36 cellular contexts compared by ENCODE assay signal in genomic region chr4:117264072-117264471, GRCh38.
"Had no signal": no experiment of that assay in that cellular context is flagged by ENCODE, and none has a peak within 500 bp of the region (broad histone marks: within the 10 kb centered on the region; RNA-seq: fewer than 3 reads in every experiment).

No MANE protein-coding gene starts in this region.

- H3K36me3 Mint-ChIP-seq: activated CD4-positive, alpha-beta memory T cell treated with anti-CD3 and anti-CD28 coated beads for 36 hours; activated naive CD4-positive, alpha-beta T cell treated with anti-CD3 and anti-CD28 coated beads, Interleukin-2, amount 50 U/mL, for 72 hours; activated naive CD8-positive, alpha-beta T cell treated with anti-CD3 and anti-CD28 coated beads for 36 hours had no signal

- H3K4me1 ChIP-seq: adrenal gland, body of pancreas, breast epithelium had no signal

- H3K36me3 ChIP-seq: adrenal gland, brain microvascular endothelial cell, breast epithelium had no signal

- H3K4me3 Mint-ChIP-seq: activated B cell treated with CpG ODN at 0.5 μM for 24 hours; activated CD4-positive, alpha-beta memory T cell treated with anti-CD3 and anti-CD28 coated beads for 36 hours; activated CD4-positive, alpha-beta T cell treated with anti-CD3 and anti-CD28 coated beads, Interleukin-2, amount 10 ng/mL, durations not matched to agents 24 days and 14 days; activated CD8-positive, alpha-beta T cell treated with anti-CD3 and anti-CD28 coated beads for 36 hours; activated naive CD4-positive, alpha-beta T cell treated with anti-CD3 and anti-CD28 coated beads for 36 hours; activated naive CD8-positive, alpha-beta T cell treated with anti-CD3 and anti-CD28 coated beads for 36 hours; activated T-cell treated with anti-CD3 and anti-CD28 coated beads, Interleukin-2, amount 50 U/mL, for 4 hours; activated T-cell treated with anti-CD3 and anti-CD28 coated beads, Interleukin-2, amount 50 U/mL, for 72 hours; activated T-helper 1 cell treated with anti-CD3 and anti-CD28 coated beads, Interleukin-12 subunit alpha, Interleukin-12 subunit beta, Interleukin-2, Interleukin-4 antibody, amounts not matched to agents 30 ng/mL and 10 ng/mL and 1 ng/mL, durations not matched to agents 14 hours and 24 hours and 36 hours; activated T-helper 17 cell treated with anti-CD3 and anti-CD28 coated beads, Interleukin-2, amount 50 U/mL, for 72 hours; T-helper 1 cell treated with Interleukin-12 subunit alpha and Interleukin-12 subunit beta and Interleukin-4 antibody, amounts not matched to agents 30 μg/mL and 1 μg/mL, for 36 hours; T-helper 2 cell treated with Interferon-gamma antibody and Interleukin-4, amounts not matched to agents 5 μg/mL and 100 μg/mL, for 36 hours had no signal

- H3K27me3 Mint-ChIP-seq: activated B cell treated with CpG ODN at 0.5 μM for 24 hours; activated CD4-positive, alpha-beta memory T cell treated with anti-CD3 and anti-CD28 coated beads for 36 hours; activated CD4-positive, alpha-beta T cell treated with anti-CD3 and anti-CD28 coated beads, Interleukin-2, amount 10 ng/mL, durations not matched to agents 24 days and 14 days; activated CD8-positive, alpha-beta T cell treated with anti-CD3 and anti-CD28 coated beads for 36 hours; activated naive CD8-positive, alpha-beta T cell treated with anti-CD3 and anti-CD28 coated beads for 36 hours; activated T-helper 17 cell treated with anti-CD3 and anti-CD28 coated beads, Interleukin-2, amount 50 U/mL, for 72 hours had no signal

- H3K27ac ChIP-seq: adrenal gland, body of pancreas, brain microvascular endothelial cell, breast epithelium, VCaP had no signal

- ATAC-seq: activated CD8-positive, alpha-beta T cell treated with anti-CD3 and anti-CD28 coated beads for 36 hours; activated naive CD4-positive, alpha-beta T cell treated with anti-CD3 and anti-CD28 coated beads, Interleukin-2, amount 50 U/mL, for 72 hours; activated T-cell treated with anti-CD3 and anti-CD28 coated beads, Interleukin-2, amount 50 U/mL, for 4 hours; activated T-cell treated with anti-CD3 and anti-CD28 coated beads, Interleukin-2, amount 50 U/mL, for 72 hours; activated T-helper 17 cell treated with anti-CD3 and anti-CD28 coated beads, Interleukin-2, amount 50 U/mL, for 72 hours; body of pancreas had no signal

- H3K4me1 Mint-ChIP-seq: activated B cell treated with CpG ODN at 0.5 μM for 24 hours; activated CD4-positive, alpha-beta T cell treated with anti-CD3 and anti-CD28 coated beads, Interleukin-2, amount 10 ng/mL, durations not matched to agents 24 days and 14 days; activated naive CD8-positive, alpha-beta T cell treated with anti-CD3 and anti-CD28 coated beads for 36 hours; activated T-helper 17 cell treated with anti-CD3 and anti-CD28 coated beads, Interleukin-2, amount 50 U/mL, for 72 hours had no signal

- H3K9me3 ChIP-seq: adrenal gland, body of pancreas, breast epithelium had no signal

- H3K27ac Mint-ChIP-seq: activated B cell treated with CpG ODN at 0.5 μM for 24 hours; activated CD4-positive, alpha-beta memory T cell treated with anti-CD3 and anti-CD28 coated beads for 36 hours; activated CD4-positive, alpha-beta T cell treated with anti-CD3 and anti-CD28 coated beads, Interleukin-2, amount 10 ng/mL, durations not matched to agents 24 days and 14 days; activated CD8-positive, alpha-beta T cell treated with anti-CD3 and anti-CD28 coated beads for 36 hours; activated naive CD4-positive, alpha-beta T cell treated with anti-CD3 and anti-CD28 coated beads for 36 hours; activated naive CD4-positive, alpha-beta T cell treated with anti-CD3 and anti-CD28 coated beads, Interleukin-2, amount 50 U/mL, for 72 hours; activated naive CD8-positive, alpha-beta T cell treated with anti-CD3 and anti-CD28 coated beads for 36 hours; activated T-cell treated with anti-CD3 and anti-CD28 coated beads, Interleukin-2, amount 50 U/mL, for 72 hours; activated T-helper 1 cell treated with anti-CD3 and anti-CD28 coated beads, Interleukin-12 subunit alpha, Interleukin-12 subunit beta, Interleukin-2, Interleukin-4 antibody, amounts not matched to agents 30 ng/mL and 10 ng/mL and 1 ng/mL, durations not matched to agents 14 hours and 24 hours and 36 hours; activated T-helper 17 cell treated with anti-CD3 and anti-CD28 coated beads, Interleukin-2, amount 50 U/mL, for 72 hours; T-helper 1 cell treated with Interleukin-12 subunit alpha and Interleukin-12 subunit beta and Interleukin-4 antibody, amounts not matched to agents 30 μg/mL and 1 μg/mL, for 36 hours; T-helper 2 cell treated with Interferon-gamma antibody and Interleukin-4, amounts not matched to agents 5 μg/mL and 100 μg/mL, for 36 hours had no signal

- H3K9me3 Mint-ChIP-seq: activated CD4-positive, alpha-beta T cell treated with anti-CD3 and anti-CD28 coated beads, Interleukin-2, amount 10 ng/mL, durations not matched to agents 24 days and 14 days; activated CD8-positive, alpha-beta T cell treated with anti-CD3 and anti-CD28 coated beads for 36 hours; activated naive CD4-positive, alpha-beta T cell treated with anti-CD3 and anti-CD28 coated beads for 36 hours; activated naive CD8-positive, alpha-beta T cell treated with anti-CD3 and anti-CD28 coated beads for 36 hours; activated T-helper 1 cell treated with anti-CD3 and anti-CD28 coated beads, Interleukin-12 subunit alpha, Interleukin-12 subunit beta, Interleukin-2, Interleukin-4 antibody, amounts not matched to agents 30 ng/mL and 10 ng/mL and 1 ng/mL, durations not matched to agents 14 hours and 24 hours and 36 hours; T-helper 1 cell treated with Interleukin-12 subunit alpha and Interleukin-12 subunit beta and Interleukin-4 antibody, amounts not matched to agents 30 μg/mL and 1 μg/mL, for 36 hours; T-helper 2 cell treated with Interferon-gamma antibody and Interleukin-4, amounts not matched to agents 5 μg/mL and 100 μg/mL, for 36 hours had no signal

- FAIRE-seq: astrocyte, TTC549 had no signal

- H3K4me3 ChIP-seq: adrenal gland, body of pancreas, breast epithelium had no signal

- DNase-seq: activated B cell treated with CpG ODN at 0.5 μM for 24 hours; activated CD4-positive, alpha-beta memory T cell treated with anti-CD3 and anti-CD28 coated beads for 36 hours; activated CD4-positive, alpha-beta T cell treated with anti-CD3 and anti-CD28 coated beads for 4 hours; activated CD4-positive, alpha-beta T cell treated with anti-CD3 and anti-CD28 coated beads, Interleukin-2, amount 10 ng/mL, durations not matched to agents 24 days and 14 days; activated CD4-positive, alpha-beta T cell treated with anti-CD3 and anti-CD28 coated beads, Interleukin-2, amount 50 U/mL, for 1 hour; activated CD4-positive, alpha-beta T cell treated with anti-CD3 and anti-CD28 coated beads, Interleukin-2, amount 50 U/mL, for 4 hours; activated CD4-positive, CD25-positive, alpha-beta regulatory T cell treated with anti-CD3 and anti-CD28 coated beads, Interleukin-2, amount 50 U/mL, for 72 hours; activated CD8-positive, alpha-beta memory T cell treated with anti-CD3 and anti-CD28 coated beads, Interleukin-2, amount 50 U/mL, for 4 hours; activated CD8-positive, alpha-beta T cell treated with anti-CD3 and anti-CD28 coated beads for 36 hours; activated effector memory CD4-positive, alpha-beta T cell treated with anti-CD3 and anti-CD28 coated beads, Interleukin-2, amount 50 U/mL, for 16 hours; activated gamma-delta T cell treated with Interleukin-2 at 50 U/mL for 16 hours; activated naive CD4-positive, alpha-beta T cell; activated naive CD4-positive, alpha-beta T cell treated with anti-CD3 and anti-CD28 coated beads for 36 hours; activated naive CD4-positive, alpha-beta T cell treated with anti-CD3 and anti-CD28 coated beads, Interleukin-2, amount 50 U/mL, for 16 hours; activated naive CD8-positive, alpha-beta T cell treated with anti-CD3 and anti-CD28 coated beads for 36 hours; activated T-cell treated with anti-CD3 and anti-CD28 coated beads for 4 hours; activated T-cell treated with anti-CD3 and anti-CD28 coated beads, Interleukin-2, amount 50 U/mL, for 1 hour; activated T-cell treated with anti-CD3 and anti-CD28 coated beads, Interleukin-2, amount 50 U/mL, for 4 hours; activated T-cell treated with anti-CD3 and anti-CD28 coated beads, Interleukin-2, amount 50 U/mL, for 72 hours; adrenal gland; amniotic stem cell; aorta; body of pancreas; brain microvascular endothelial cell; central memory CD4-positive, alpha-beta T cell; T-helper 2 cell; T-helper 9 cell had no signal

- H3K27me3 ChIP-seq: adrenal gland, body of pancreas, brain microvascular endothelial cell, breast epithelium had no signal
